8 cellular contexts compared by ENCODE assay signal in genomic region chr6:63307581-63308246, GRCh38. TPM values are rescaled to one million over a fixed set of nuclear protein-coding genes. Genes with fewer than 3 reads are reported as not detected.
DNase-seq lines count a peak whose midpoint lies in the region; ATAC-seq, FAIRE-seq and TF ChIP-seq lines count a peak whose summit lies in the region.

No MANE protein-coding gene starts in this region.

- peak; percentile 61 to 81 for DNase-seq in AML-193 (lab: John Stamatoyannopoulos, UW)
- DNase-seq in NCI-H2171 (lab: John Stamatoyannopoulos, UW), result peak; percentile 3
- peak in 2 of 4 experiments; percentile 10 to 20 for DNase-seq in K562 (ENCODE audit: extremely low read depth in 1 of 4, low spot score in 3 of 4)
- peak; percentile 61 for DNase-seq in myocyte (ENCODE audit: low read depth)
- DNase-seq in UCSD-AML1 (lab: John Stamatoyannopoulos, UW; ENCODE audit: unreplicated experiment), result no peak
- DNase-seq in vagina (ENCODE audit: extremely low spot score in 2 of 2), result no peak

- CTCF ChIA-PET in K562 (lab: Yijun Ruan, JAX; ENCODE audit: low intra/inter-chr PET ratio), result interaction anchor here (0.8 kb wide), 1 partner anchor 457 kb away, joined by 5 read pairs; no protein-coding TSS in a partner anchor

- H3K36me3 ChIP-seq in K562 (ENCODE audit: control insufficient read depth, insufficient read depth, low read length) (no peaks in the 10 kb centered on the region), vagina (no peaks in the 10 kb centered on the region)

- ATAC-seq in GM18858 (IDR thresholded peaks at IDR 0.05; ENCODE audit: unreplicated experiment) (peak; percentile 93), HG02938 (IDR thresholded peaks at IDR 0.05; ENCODE audit: unreplicated experiment) (peak; percentile 88), K562 (peak; percentile 82)

- H3K9me3 ChIP-seq in K562 (replicated peaks; ENCODE audit: control insufficient read depth, insufficient read depth, low read depth, low read length), result no peaks in the 10 kb centered on the region
- no peaks in the 10 kb centered on the region for H3K9me3 ChIP-seq in vagina

- in situ Hi-C loops in K562 (cut with MboI), result no loop called here

- no TSS peak for BruUV-seq in K562 (replicated peaks; lab: Mats Ljungman, UMichigan)

- TF ChIP-seq RAD21 in K562 (CRISPR knock-in tag; conservative IDR thresholded peaks at IDR 0.05 in 1 of 2, IDR thresholded peaks at IDR 0.05 in 1 of 2), result peak; percentile 52 to 59

- H4K20me1 ChIP-seq in K562 (replicated peaks; ENCODE audit: control insufficient read depth, insufficient read depth, low read length), result no peaks in the 10 kb centered on the region

- TF ChIP-seq EP300 in K562 (IDR thresholded peaks at IDR 0.05; ENCODE audit: low read length), result no peak

- no peaks in the 10 kb centered on the region for H3K4me1 ChIP-seq in K562 (replicated peaks in 1 of 2; ENCODE audit: control insufficient read depth in 2 of 2, insufficient read depth in 2 of 2, low read length in 2 of 2)
- H3K4me1 ChIP-seq in vagina, result no peaks in the 10 kb centered on the region

- POLR2A ChIA-PET in K562 (lab: Yijun Ruan, JAX), result no interaction called here

- 3% methylated on average over 3 of the region's 3 CpGs for WGBS in K562 (ENCODE audit: insufficient coverage, low coverage, missing lambda C conversion rate)

- H3K9ac ChIP-seq in K562 (ENCODE audit: insufficient read depth in 1 of 2, low read depth in 2 of 2, low read length in 2 of 2), result no peak overlapping the region

- H3K4me3 ChIP-seq in K562 (no peak overlapping the region), vagina (no peak overlapping the region)

- H3K9me1 ChIP-seq in K562 (ENCODE audit: control insufficient read depth, insufficient read depth, low read length), result no peaks in the 10 kb centered on the region

- FAIRE-seq in K562 (lab: Jason Lieb, UNC), result no peak

- TF ChIP-seq POLR2A in K562 (conservative IDR thresholded peaks at IDR 0.05) (no peak), vagina (IDR thresholded peaks at IDR 0.05) (no peak)

- H3K79me2 ChIP-seq in K562 (ENCODE audit: control insufficient read depth, insufficient read depth, low read length), result no peaks in the 10 kb centered on the region

- no peak overlapping the region for H3K4me2 ChIP-seq in K562 (ENCODE audit: insufficient read depth, low read length)

- H3K27me3 ChIP-seq in K562 (ENCODE audit: control insufficient read depth in 2 of 2, insufficient read depth in 2 of 2, low read length in 2 of 2) (no peaks in the 10 kb centered on the region), vagina (no peaks in the 10 kb centered on the region)

- H2AFZ ChIP-seq in K562 (ENCODE audit: low read depth, low read length), result no peak overlapping the region

- peak in 2 of 3 experiments; percentile 11 to 35; a peak in 2 of 6 replicates for TF ChIP-seq CTCF in K562 (IDR thresholded peaks at IDR 0.05 in 2 of 3, conservative IDR thresholded peaks at IDR 0.05 in 1 of 3; ENCODE audit: insufficient read depth in 2 of 3, low read depth in 1 of 3, low read length in 3 of 3)
- TF ChIP-seq CTCF in vagina (IDR thresholded peaks at IDR 0.05), result no peak

- intact Hi-C loops in K562 (cut with micrococcal nuclease), result loop anchor here (2.0 kb wide), 1 partner anchor 457 kb away; no protein-coding TSS in a partner anchor
- intact Hi-C loops in vagina (cut with DNase I), result no loop called here

- H3K27ac ChIP-seq in K562 (ENCODE audit: extremely low read depth, low read depth, low read length) (no peak overlapping the region), vagina (no peak overlapping the region)

TF ChIP-seq in K562, 482 proteins besides CTCF, POLR2A, EP300 and RAD21 (continues in another document):
- TF ChIP-seq ZBTB43 (CRISPR knock-in tag; IDR thresholded peaks at IDR 0.05) (no peak), SOX6 (IDR thresholded peaks at IDR 0.05) (no peak), ARHGAP35 (IDR thresholded peaks at IDR 0.05; ENCODE audit: partially characterized antibody) (no peak), OTX1 (CRISPR knock-in tag; IDR thresholded peaks at IDR 0.05) (no peak), CREB3L1 (IDR thresholded peaks at IDR 0.05; ENCODE audit: borderline replicate concordance, low read depth) (no peak), ZNF592 (IDR thresholded peaks at IDR 0.05) (no peak), FOXA1 (IDR thresholded peaks at IDR 0.05; ENCODE audit: borderline replicate concordance) (no peak), U2AF1 (optimal IDR thresholded peaks at IDR 0.05; ENCODE audit: low read depth, low read length) (no peak), SMARCC2 (IDR thresholded peaks at IDR 0.05; ENCODE audit: low read depth) (no peak)

RNA-seq across cellular contexts. Expression of gene LGSN, which starts 12.1 kb away (rescaled TPM):
- total RNA-seq in K562 (2011; cell fraction: chromatin; rRNA removed; ENCODE audit: low replicate concordance), result not detected in 2 replicates
- total RNA-seq in K562 (2011; cell fraction: nucleolus; rRNA removed), result not detected in 2 replicates
- not detected in 2 replicates for total RNA-seq in K562 (2011; cell fraction: nucleoplasm; rRNA removed)
- total RNA-seq in K562 (2014; rRNA removed) (not detected in 2 replicates), K562 (2014; rRNA removed; fragmentation: Illumina TruSeq; extraction: Trizol) (not detected in 2 replicates), K562 (2015; rRNA removed; fragmentation: Illumina TruSeq; extraction: Trizol) (not detected in 2 replicates), K562 (2021) (not detected in 2 replicates), myocyte (not detected in 2 replicates), vagina (not detected)
- polyA plus RNA-seq in K562 (2011; rRNA removed) (not detected in 2 replicates), K562 (2014; fragmentation: Illumina TruSeq; extraction: Trizol) (not detected in 2 replicates), K562 (2014; fragmentation: Nextera tagmentation; extraction: Ambion mirVana) (under 1 TPM in 1 of 2 experiments, not detected in 1; 0.01 TPM), K562 (2014; rRNA removed) (not detected in 2 replicates)
- not detected in 2 replicates for polyA plus RNA-seq in K562 (2011; cell fraction: cytosol; rRNA removed)
- polyA plus RNA-seq in K562 (2011; cell fraction: nucleus; rRNA removed), result not detected in 2 replicates
- 0.03 and 0.11 TPM in 2 replicates for polyA plus RNA-seq in K562 (2012)
- polyA minus RNA-seq in K562 (2011; rRNA and poly(A)+ RNA removed), result not detected in 2 replicates
- not detected in 2 replicates for polyA minus RNA-seq in K562 (2011; cell fraction: cytosol; rRNA and poly(A)+ RNA removed)
- not detected in 2 replicates for polyA minus RNA-seq in K562 (2011; cell fraction: nucleus; rRNA and poly(A)+ RNA removed)
- not detected for polyA plus RNA-seq in myocyte (2012)

Comparison
In these comparisons a context has a peak if more than half of its experiments do, and no peak if none do; other contexts are left out.
1. DNase-seq: peak in AML-193 (2 of 2), NCI-H2171 (single experiment) and myocyte (single experiment); none in UCSD-AML1 (single experiment) and vagina (0 of 2).
2. CTCF ChIP-seq: peak in K562 (2 of 3); none in vagina (0 of 3).
3. Peak in every context shown above with its lines, with median percentiles within 50 percentile points of each other: ATAC-seq.